In the genomic region with DNA sequence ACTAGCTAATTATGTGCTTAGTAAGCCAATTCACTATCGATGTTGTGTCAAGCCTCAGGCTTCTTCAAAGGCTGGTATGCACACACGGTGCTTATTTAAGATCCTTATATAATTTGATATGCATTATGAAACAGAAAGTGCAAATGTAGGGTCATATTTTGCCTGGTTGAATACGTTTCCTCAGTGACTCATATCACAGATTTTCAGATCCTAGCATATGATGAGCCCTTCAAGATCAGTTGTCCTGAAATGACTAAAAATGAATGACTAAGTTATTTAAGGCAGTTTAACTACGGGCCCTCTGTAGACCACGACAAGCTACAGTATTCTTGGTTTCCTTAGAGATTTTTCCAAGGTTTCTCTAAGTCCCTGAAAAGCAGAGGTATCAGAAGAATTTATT, we compare ENCODE assay signal across 11 cellular contexts.
DNase-seq lines count a peak whose midpoint lies in the region; ATAC-seq and TF ChIP-seq lines count a peak whose summit lies in the region.
"Had no signal": no experiment of that assay in that cellular context is flagged by ENCODE, and none has a peak within 500 bp of the region (broad histone marks: within the 10 kb centered on the region; RNA-seq: fewer than 3 reads in every experiment).

No MANE protein-coding gene starts in this region.

- H3K27ac ChIP-seq in ACC112 (ENCODE audit: low read depth, low read length) = peak overlapping the region; percentile 51
- no peak overlapping the region for H3K27ac ChIP-seq in trophoblast cell (ENCODE audit: low read depth, low read length)

- WGBS in trophoblast cell (ENCODE audit: extremely low coverage, insufficient coverage, insufficient read length) = no CpG with 5 or more reads among the region's 5 CpGs

- peak; percentile 98 for ATAC-seq in HG03025 (IDR thresholded peaks at IDR 0.05; ENCODE audit: low FRiP score, unreplicated experiment)
- ATAC-seq: HepG2 had no signal

- H4K12ac ChIP-seq in trophoblast cell (ENCODE audit: low read depth, low read length) = no peak overlapping the region

- H2BK120ac ChIP-seq in trophoblast cell (ENCODE audit: insufficient read depth, low read length, poor library complexity) = no peak overlapping the region

- no peak overlapping the region for H3K23ac ChIP-seq in trophoblast cell (ENCODE audit: low read length)

- DNase-seq in GM19240 (ENCODE audit: insufficient read length, low spot score) = peak; percentile 1
- DNase-seq in pons (ENCODE audit: low spot score) = no peak
- no peak for DNase-seq in trophoblast cell
- DNase-seq in T-helper 2 cell treated with Interferon-gamma antibody and Interleukin-4, amounts not matched to agents 5 μg/mL and 100 μg/mL, for 36 hours (ENCODE audit: low spot score) = no peak
- no peak for DNase-seq in BE2C
- DNase-seq: naive B cell had no signal

- H3K9ac ChIP-seq in trophoblast cell (ENCODE audit: low read length) = no peak overlapping the region

- peak overlapping the region; percentile 59 for H3K4me3 ChIP-seq in ACC112 (ENCODE audit: low read depth, low read length)
- peak overlapping the region; percentile 21; the same call in 1 of the 2 replicates for H3K4me3 ChIP-seq in WI38 (ENCODE audit: low read depth, low read length)
- no peak overlapping the region for H3K4me3 ChIP-seq in trophoblast cell (ENCODE audit: low read depth, low read length)
- H3K4me3 ChIP-seq in BE2C (ENCODE audit: low read depth, low read length) = no peak overlapping the region

- no peak overlapping the region for H4K91ac ChIP-seq in trophoblast cell (ENCODE audit: low read depth, low read length)

- H2BK12ac ChIP-seq in trophoblast cell (ENCODE audit: low read length) = no peak overlapping the region

- no peak overlapping the region for H3K14ac ChIP-seq in trophoblast cell (ENCODE audit: low read length)

- no peaks in the 10 kb centered on the region for H3K9me3 Mint-ChIP-seq in T-helper 2 cell treated with Interferon-gamma antibody and Interleukin-4, amounts not matched to agents 5 μg/mL and 100 μg/mL, for 36 hours
- H3K9me3 Mint-ChIP-seq: naive B cell had no signal

- H2AK5ac ChIP-seq in trophoblast cell (ENCODE audit: low read length) = no peak overlapping the region

- no peaks in the 10 kb centered on the region for H3K79me1 ChIP-seq in trophoblast cell (ENCODE audit: low read length)

- no peaks in the 10 kb centered on the region for H3K36me3 Mint-ChIP-seq in T-helper 2 cell treated with Interferon-gamma antibody and Interleukin-4, amounts not matched to agents 5 μg/mL and 100 μg/mL, for 36 hours (ENCODE audit: low read depth)
- H3K36me3 Mint-ChIP-seq: naive B cell had no signal

- no peaks in the 10 kb centered on the region for H3K4me1 Mint-ChIP-seq in T-helper 2 cell treated with Interferon-gamma antibody and Interleukin-4, amounts not matched to agents 5 μg/mL and 100 μg/mL, for 36 hours (ENCODE audit: low read depth)
- H3K4me1 Mint-ChIP-seq: B cell, naive B cell had no signal

- no peak overlapping the region for H3K27ac Mint-ChIP-seq in T-helper 2 cell treated with Interferon-gamma antibody and Interleukin-4, amounts not matched to agents 5 μg/mL and 100 μg/mL, for 36 hours
- H3K27ac Mint-ChIP-seq: B cell, naive B cell had no signal

- H3K36me3 ChIP-seq in ACC112 (ENCODE audit: insufficient read depth, low read length) = no peaks in the 10 kb centered on the region
- no peaks in the 10 kb centered on the region for H3K36me3 ChIP-seq in trophoblast cell (ENCODE audit: control insufficient read depth in 1 of 2, insufficient read depth in 2 of 2, low read length in 2 of 2)
- H3K36me3 ChIP-seq in BE2C = no peaks in the 10 kb centered on the region

- TF ChIP-seq CTCF in WI38 (IDR thresholded peaks at IDR 0.05; ENCODE audit: low read depth, low read length) = no peak
- no peak for TF ChIP-seq CTCF in BE2C (IDR thresholded peaks at IDR 0.05; ENCODE audit: low read depth, low read length)

- H3K4me3 Mint-ChIP-seq in T-helper 2 cell treated with Interferon-gamma antibody and Interleukin-4, amounts not matched to agents 5 μg/mL and 100 μg/mL, for 36 hours = no peak overlapping the region
- H3K4me3 Mint-ChIP-seq: B cell, naive B cell had no signal

- H3K4me2 ChIP-seq in trophoblast cell (ENCODE audit: low read length) = no peak overlapping the region

- no peak overlapping the region for H2BK5ac ChIP-seq in trophoblast cell (ENCODE audit: low read depth, low read length, poor library complexity)

- H4K8ac ChIP-seq in trophoblast cell (ENCODE audit: low read depth, low read length) = no peak overlapping the region

- no peak overlapping the region for H3K18ac ChIP-seq in trophoblast cell (ENCODE audit: low read length)

- H3K4ac ChIP-seq in trophoblast cell (ENCODE audit: low read depth, low read length) = no peak overlapping the region

- H2AFZ ChIP-seq in ACC112 (ENCODE audit: low read length, unreplicated experiment) (peak overlapping the region; percentile 91), trophoblast cell (ENCODE audit: insufficient read depth, low read length, poor library complexity) (no peak overlapping the region)

- no peaks in the 10 kb centered on the region for H3K27me3 ChIP-seq in ACC112 (ENCODE audit: insufficient read depth, low read length)
- H3K27me3 ChIP-seq in trophoblast cell (ENCODE audit: insufficient read depth, low read length) = no peaks in the 10 kb centered on the region
- H3K27me3 ChIP-seq in BE2C = no peaks in the 10 kb centered on the region

- H3K79me2 ChIP-seq in ACC112 (ENCODE audit: control insufficient read depth, insufficient read depth, low read length, unreplicated experiment) (no peaks in the 10 kb centered on the region), trophoblast cell (ENCODE audit: control insufficient read depth, insufficient read depth, low read length, poor library complexity) (no peaks in the 10 kb centered on the region)

- H3K4me1 ChIP-seq in ACC112 (ENCODE audit: control insufficient read depth, insufficient read depth, low read length, unreplicated experiment) (peaks cover 14% of the 10 kb centered on the region), trophoblast cell (ENCODE audit: control insufficient read depth in 1 of 2, insufficient read depth in 2 of 2, low read length in 2 of 2) (peaks cover 0 to under 1% of the 10 kb centered on the region in 2 experiments), BE2C (no peaks in the 10 kb centered on the region)

- no peaks in the 10 kb centered on the region for H3K27me3 Mint-ChIP-seq in T-helper 2 cell treated with Interferon-gamma antibody and Interleukin-4, amounts not matched to agents 5 μg/mL and 100 μg/mL, for 36 hours (ENCODE audit: low read depth)
- H3K27me3 Mint-ChIP-seq: B cell, naive B cell had no signal

- H3K9me3 ChIP-seq in trophoblast cell (ENCODE audit: insufficient read depth, low read depth, low read length) (peaks cover 2% of the 10 kb centered on the region), BE2C (no peaks in the 10 kb centered on the region)

Comparison
In these comparisons a context has a peak if more than half of its experiments do, and no peak if none do; other contexts are left out.
1. H3K4me3 ChIP-seq: peak in ACC112 (single experiment) and WI38 (single experiment); none in trophoblast cell (single experiment) and BE2C (single experiment).